Comparison of ENCODE assay signal across 17 cellular contexts in genomic region chr2:60215295-60215990, GRCh38.
DNase-seq lines count a peak whose midpoint lies in the region; FAIRE-seq and TF ChIP-seq lines count a peak whose summit lies in the region.
"Had no signal": no experiment of that assay in that cellular context is flagged by ENCODE, and none has a peak within 500 bp of the region (broad histone marks: within the 10 kb centered on the region; RNA-seq: fewer than 3 reads in every experiment).

No MANE protein-coding gene starts in this region.

- H3K9me3 ChIP-seq in keratinocyte (ENCODE audit: control insufficient read depth, low read depth, low read length), result no peaks in the 10 kb centered on the region
- H3K9me3 ChIP-seq: BE2C, right lobe of liver had no signal

- no peaks in the 10 kb centered on the region for H3K27me3 ChIP-seq in keratinocyte (ENCODE audit: control insufficient read depth, extremely low read depth, insufficient read depth, low read length)
- H3K27me3 ChIP-seq: BE2C, brain microvascular endothelial cell, right lobe of liver had no signal

- H3K36me3 ChIP-seq in keratinocyte (ENCODE audit: control insufficient read depth in 2 of 2, extremely low read depth in 1 of 2, insufficient read depth in 2 of 2, low read length in 2 of 2), result no peaks in the 10 kb centered on the region
- H3K36me3 ChIP-seq: BE2C, brain microvascular endothelial cell, right lobe of liver had no signal

- no peaks in the 10 kb centered on the region for H3K9me1 ChIP-seq in keratinocyte (ENCODE audit: control insufficient read depth, extremely low read depth, insufficient read depth, low read length)

- no peaks in the 10 kb centered on the region for H4K20me1 ChIP-seq in keratinocyte (ENCODE audit: control insufficient read depth, extremely low read depth, insufficient read depth, low read length)

- H3K27ac ChIP-seq in VCaP, result peak overlapping the region; percentile 21; the same call in 1 of the 2 replicates
- H3K27ac ChIP-seq in keratinocyte (ENCODE audit: control insufficient read depth, insufficient read depth, low read length), result no peak overlapping the region
- H3K27ac ChIP-seq in skin epidermis, result peak overlapping the region in 11 of 21 experiments; percentile 14 to 84 (median 70)
- H3K27ac ChIP-seq: brain microvascular endothelial cell, right lobe of liver had no signal

- intact Hi-C loops in posterior vena cava (cut with DNase I), result no loop called here

- H3K4me3 ChIP-seq in keratinocyte (ENCODE audit: control insufficient read depth in 2 of 3, extremely low read depth in 1 of 3, insufficient read depth in 2 of 3, low read depth in 1 of 3, low read length in 3 of 3) (no peak overlapping the region), skin epidermis (no peak overlapping the region)
- H3K4me3 ChIP-seq: right lobe of liver had no signal

- TF ChIP-seq CTCF in VCaP (conservative IDR thresholded peaks at IDR 0.05) (no peak), keratinocyte (optimal IDR thresholded peaks at IDR 0.05 in 1 of 3, IDR thresholded peaks at IDR 0.05 in 1 of 3, conservative IDR thresholded peaks at IDR 0.05 in 1 of 3; ENCODE audit: extremely low read depth in 1 of 3, insufficient read depth in 2 of 3, low read length in 3 of 3) (no peak)

- dilution Hi-C loops in keratinocyte (cut with MboI; ENCODE audit: extremely low pct_ligation_motif_present, low sequenced_read_pairs), result no loop called here

- FAIRE-seq in keratinocyte (lab: Jason Lieb, UNC), result no peak
- FAIRE-seq: RCC 7860 had no signal

- peak overlapping the region; percentile 78 for H2AFZ ChIP-seq in keratinocyte (ENCODE audit: control insufficient read depth, low read length)

- DNase-seq in NCI-H1048 (lab: John Stamatoyannopoulos, UW), result peak; percentile 12
- DNase-seq in keratinocyte (ENCODE audit: low read depth, low spot score), result no peak
- no peak for DNase-seq in amniotic stem cell (lab: John Stamatoyannopoulos, UW)
- no peak for DNase-seq in NK-92 (lab: John Stamatoyannopoulos, UW; ENCODE audit: unreplicated experiment)
- no peak for DNase-seq in posterior vena cava (ENCODE audit: low spot score)
- DNase-seq: activated gamma-delta T cell; BE2C; brain microvascular endothelial cell; DND-41; HCEC 1CT; naive thymus-derived CD8-positive, alpha-beta T cell; NCI-H524 treated with DMSO at 0.1 percent for 48 hours; stimulated activated CD4-positive, alpha-beta T cell treated with anti-CD3 and anti-CD28 coated beads, Interleukin-4, amount 100 ng/mL, for 4 hours had no signal

- H3K4me1 ChIP-seq in keratinocyte (ENCODE audit: control insufficient read depth, extremely low read depth, insufficient read depth, low read length), result peaks cover 27% of the 10 kb centered on the region
- H3K4me1 ChIP-seq: BE2C had no signal

- H3K9ac ChIP-seq in keratinocyte (ENCODE audit: control insufficient read depth, extremely low read depth, insufficient read depth, low read length), result no peak overlapping the region

- peak overlapping the region; percentile 45 for H3K4me2 ChIP-seq in keratinocyte (ENCODE audit: control insufficient read depth, extremely low read depth, insufficient read depth, low read depth, low read length)

- no peaks in the 10 kb centered on the region for H3K79me2 ChIP-seq in keratinocyte (ENCODE audit: control insufficient read depth, insufficient read depth, low read length)
